ENCODE assay signal across 14 cellular contexts in the genomic region with DNA sequence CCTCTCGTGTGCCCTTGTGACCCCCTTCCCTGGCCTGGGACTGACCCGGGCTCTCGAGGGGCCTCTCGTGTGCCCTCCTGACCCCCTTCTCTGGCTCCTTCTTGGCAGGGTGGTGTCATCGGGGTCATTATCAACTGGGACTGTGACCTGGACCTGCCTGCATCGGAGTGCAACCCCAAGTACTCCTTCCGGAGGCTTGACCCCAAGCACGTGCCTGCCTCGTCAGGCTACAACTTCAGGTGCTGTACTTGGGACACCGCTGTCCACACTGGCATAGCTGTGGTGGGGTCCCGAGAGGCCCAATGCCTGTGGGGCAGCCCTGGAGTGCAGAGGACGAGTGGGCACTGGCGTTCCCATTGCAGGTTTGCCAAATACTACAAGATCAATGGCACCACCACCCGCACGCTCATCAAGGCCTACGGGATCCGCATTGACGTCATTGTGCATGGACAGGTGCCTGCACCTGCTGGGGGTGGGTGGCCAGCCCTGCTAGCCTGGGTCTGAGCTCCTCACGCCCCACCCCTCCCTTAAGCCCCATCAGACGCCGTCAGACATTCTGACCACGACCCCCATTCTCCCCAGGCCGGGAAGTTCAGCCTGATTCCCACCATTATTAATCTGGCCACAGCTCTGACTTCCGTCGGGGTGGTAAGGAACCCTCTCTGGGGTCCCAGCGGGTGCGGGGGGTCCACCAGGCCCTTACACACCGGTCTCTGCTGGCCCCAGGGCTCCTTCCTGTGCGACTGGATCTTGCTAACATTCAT. TPM values are rescaled to one million over a fixed set of nuclear protein-coding genes. Genes with fewer than 3 reads are reported as not detected.
"Had no signal": no experiment of that assay in that cellular context is flagged by ENCODE, and none has a peak within 500 bp of the region (broad histone marks: within the 10 kb centered on the region; RNA-seq: fewer than 3 reads in every experiment).

No MANE protein-coding gene starts in this region.

- H3K4me3 Mint-ChIP-seq: activated CD4-positive, alpha-beta memory T cell treated with anti-CD3 and anti-CD28 coated beads, Interleukin-2, amount 10 ng/mL, durations not matched to agents 7 days and 5 days; activated T-cell treated with anti-CD3 and anti-CD28 coated beads, Interleukin-2, amount 50 U/mL, for 72 hours; memory B cell; natural killer cell treated with Interleukin-12 subunit alpha and Interleukin-12 subunit beta and Interleukin-15 and Interleukin-18, amount 100 ng/mL, for 72 hours had no signal

- DNase-seq: activated CD4-positive, alpha-beta memory T cell treated with anti-CD3 and anti-CD28 coated beads, Interleukin-2, amount 10 ng/mL, durations not matched to agents 7 days and 5 days; activated CD8-positive, alpha-beta memory T cell treated with anti-CD3 and anti-CD28 coated beads, Interleukin-2, amount 50 U/mL, for 4 hours; activated gamma-delta T cell treated with Interleukin-2 at 50 U/mL for 16 hours; activated T-cell treated with anti-CD3 and anti-CD28 coated beads, Interleukin-2, amount 50 U/mL, for 72 hours; foreskin keratinocyte; stimulated activated CD4-positive, alpha-beta T cell treated with anti-CD3 and anti-CD28 coated beads, Interleukin-1b, Interleukin-23, amount 100 ng/mL, for 48 hours; stimulated activated naive CD4-positive, alpha-beta T cell treated with Interleukin-2 at 50 U/mL for 16 hours; T1000; trophoblast cell had no signal

- H3K4me3 ChIP-seq: cardiac muscle cell, psoas muscle, right lobe of liver had no signal

- H3K36me3 ChIP-seq: cardiac muscle cell had no signal

- H3K9me3 ChIP-seq: right lobe of liver had no signal

- H3K4me1 ChIP-seq: foreskin keratinocyte had no signal

- H3K9me3 Mint-ChIP-seq: natural killer cell treated with Interleukin-12 subunit alpha and Interleukin-12 subunit beta and Interleukin-15 and Interleukin-18, amount 100 ng/mL, for 72 hours had no signal

- H3K27ac ChIP-seq: cardiac muscle cell, foreskin keratinocyte, psoas muscle, right lobe of liver had no signal

- ATAC-seq: activated T-cell treated with anti-CD3 and anti-CD28 coated beads, Interleukin-2, amount 50 U/mL, for 72 hours; foreskin keratinocyte; natural killer cell treated with Interleukin-12 subunit alpha and Interleukin-12 subunit beta and Interleukin-15 and Interleukin-18, amount 100 ng/mL, for 72 hours had no signal

- H3K27ac Mint-ChIP-seq: activated CD4-positive, alpha-beta memory T cell treated with anti-CD3 and anti-CD28 coated beads, Interleukin-2, amount 10 ng/mL, durations not matched to agents 7 days and 5 days; activated T-cell treated with anti-CD3 and anti-CD28 coated beads, Interleukin-2, amount 50 U/mL, for 72 hours; memory B cell; natural killer cell treated with Interleukin-12 subunit alpha and Interleukin-12 subunit beta and Interleukin-15 and Interleukin-18, amount 100 ng/mL, for 72 hours had no signal

RNA-seq across cellular contexts. Expression of a gene that starts 2.5 kb away (rescaled TPM):
- polyA plus RNA-seq: cardiac muscle cell, foreskin keratinocyte had no signal

RNA-seq across cellular contexts. Expression of a gene that starts 10.7 kb away (rescaled TPM):
- polyA plus RNA-seq: cardiac muscle cell, foreskin keratinocyte had no signal
